8 cellular contexts compared by ENCODE assay signal in the genomic region with DNA sequence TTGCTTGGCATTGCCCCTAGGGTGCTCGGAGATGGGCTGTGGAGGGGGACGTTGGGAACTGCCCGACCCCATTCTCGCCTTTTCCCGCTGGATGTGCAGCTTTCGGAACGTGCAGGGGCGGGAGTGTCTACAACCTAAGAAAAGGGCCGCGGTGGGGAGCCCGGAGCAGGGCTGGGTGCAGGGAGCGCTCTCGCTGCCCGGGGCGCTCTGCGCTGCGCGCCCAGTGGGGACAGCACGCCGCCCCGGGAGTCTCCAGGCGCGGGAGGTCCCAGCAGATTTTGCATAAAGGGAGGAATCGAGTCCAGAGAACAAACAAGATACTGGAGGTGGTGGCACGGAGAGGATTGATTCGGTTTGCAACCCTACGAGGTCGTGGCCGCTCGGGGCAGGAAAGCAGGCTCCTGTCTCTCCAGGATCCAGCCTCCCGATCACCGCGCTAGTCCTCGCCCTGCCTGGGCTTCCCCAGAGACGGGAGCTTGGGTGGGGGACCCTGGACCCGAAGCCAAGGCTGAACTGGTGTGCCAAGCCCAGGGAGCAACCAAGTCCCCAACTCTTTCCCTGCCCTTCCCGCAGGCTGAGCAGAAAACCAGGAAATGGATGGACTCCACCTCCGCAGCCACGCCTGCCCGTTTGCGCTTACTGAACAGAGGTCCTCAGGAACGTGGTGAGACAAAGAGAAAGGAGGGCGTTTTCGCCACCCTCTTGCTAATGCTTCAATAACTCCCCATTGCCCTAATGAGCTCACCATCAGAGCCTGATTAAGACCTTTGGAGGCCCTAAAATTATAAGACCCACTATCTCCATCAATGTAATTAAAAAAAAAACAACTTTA. TPM values are rescaled to one million over a fixed set of nuclear protein-coding genes. Genes with fewer than 3 reads are reported as not detected.
DNase-seq lines count a peak whose midpoint lies in the region; ATAC-seq and TF ChIP-seq lines count a peak whose summit lies in the region.

No MANE protein-coding gene starts in this region.

- 1% methylated on average over 44 of the region's 44 CpGs for WGBS in body of pancreas, 2 donors
- 2 to 4% (median 3%) methylated on average over 37 to 44 of the region's 44 CpGs for WGBS in spleen, 5 donors

- H3K36me3 ChIP-seq in body of pancreas (replicated peaks in 1 of 2; ENCODE audit: insufficient read depth in 1 of 2, low read depth in 2 of 2) (no peaks in the 10 kb centered on the region), spleen (no peaks in the 10 kb centered on the region)

- H3K4me1 ChIP-seq in body of pancreas (peaks cover 21% of the 10 kb centered on the region), spleen (peaks cover 0 to 22% (median 16%) of the 10 kb centered on the region in 6 donors)

- H3K27ac ChIP-seq in body of pancreas (peak overlapping the region in 3 of 4 donors; percentile 60 to 75 (median 65)), spleen (peak overlapping the region in 4 of 8 donors; percentile 24 to 66 (median 48))

- no peak for DNase-seq in T-helper 1 cell
- peak; percentile 82 for DNase-seq in NCI-H2171 (lab: John Stamatoyannopoulos, UW)
- peak; percentile 47 to 65 (median 56) for DNase-seq in body of pancreas
- peak; percentile 76 for DNase-seq in iPS-NIHi7 (ENCODE audit: extremely low spot score)
- no peak for DNase-seq in spleen
- DNase-seq in stimulated activated CD4-positive, alpha-beta T cell treated with anti-CD3 and anti-CD28 coated beads, Interleukin-4, amount 100 ng/mL, for 4 hours = no peak
- no peak for DNase-seq in stimulated activated effector memory CD8-positive, alpha-beta T cell treated with anti-CD3 and anti-CD28 coated beads, Interleukin-12 subunit alpha, Interleukin-12 subunit beta, amount 100 ng/mL, for 72 hours (ENCODE audit: low spot score in 2 of 2)

- peak overlapping the region in 1 of 2 donors; percentile 37 for H3K4me3 ChIP-seq in body of pancreas
- peak overlapping the region; percentile 16 to 69 (median 40) for H3K4me3 ChIP-seq in spleen

- H3K27ac Mint-ChIP-seq in T-helper 1 cell treated with Interleukin-12 subunit alpha and Interleukin-12 subunit beta and Interleukin-4 antibody, amounts not matched to agents 30 μg/mL and 1 μg/mL, for 36 hours = no peak overlapping the region
- no peak overlapping the region for H3K27ac Mint-ChIP-seq in stimulated activated effector memory CD8-positive, alpha-beta T cell treated with anti-CD3 and anti-CD28 coated beads, Interleukin-12 subunit alpha, Interleukin-12 subunit beta, amount 100 ng/mL, for 72 hours

- H3K27me3 ChIP-seq in body of pancreas (no peaks in the 10 kb centered on the region), spleen (replicated peaks in 1 of 7) (peaks cover 0 to 33% (median 12%) of the 10 kb centered on the region in 7 donors)

- H3K4me3 Mint-ChIP-seq in T-helper 1 cell treated with Interleukin-12 subunit alpha and Interleukin-12 subunit beta and Interleukin-4 antibody, amounts not matched to agents 30 μg/mL and 1 μg/mL, for 36 hours = peak overlapping the region; percentile 1
- H3K4me3 Mint-ChIP-seq in stimulated activated effector memory CD8-positive, alpha-beta T cell treated with anti-CD3 and anti-CD28 coated beads, Interleukin-12 subunit alpha, Interleukin-12 subunit beta, amount 100 ng/mL, for 72 hours = no peak overlapping the region

- peak; percentile 82 for ATAC-seq in body of pancreas
- no peak for ATAC-seq in stimulated activated effector memory CD8-positive, alpha-beta T cell treated with anti-CD3 and anti-CD28 coated beads, Interleukin-12 subunit alpha, Interleukin-12 subunit beta, amount 100 ng/mL, for 72 hours

- no peaks in the 10 kb centered on the region for H3K9me3 Mint-ChIP-seq in T-helper 1 cell treated with Interleukin-12 subunit alpha and Interleukin-12 subunit beta and Interleukin-4 antibody, amounts not matched to agents 30 μg/mL and 1 μg/mL, for 36 hours
- peaks cover 2% of the 10 kb centered on the region for H3K9me3 Mint-ChIP-seq in stimulated activated effector memory CD8-positive, alpha-beta T cell treated with anti-CD3 and anti-CD28 coated beads, Interleukin-12 subunit alpha, Interleukin-12 subunit beta, amount 100 ng/mL, for 72 hours

- H3K27me3 Mint-ChIP-seq in T-helper 1 cell treated with Interleukin-12 subunit alpha and Interleukin-12 subunit beta and Interleukin-4 antibody, amounts not matched to agents 30 μg/mL and 1 μg/mL, for 36 hours (ENCODE audit: low read depth) = peaks cover 47% of the 10 kb centered on the region

- TF ChIP-seq CTCF in body of pancreas (IDR thresholded peaks at IDR 0.05) (peak in 2 of 7 experiments; percentile 8 to 10), spleen (IDR thresholded peaks at IDR 0.05 in 8 of 11, conservative IDR thresholded peaks at IDR 0.05 in 3 of 11) (no peak)

- no peaks in the 10 kb centered on the region for H3K4me1 Mint-ChIP-seq in T-helper 1 cell treated with Interleukin-12 subunit alpha and Interleukin-12 subunit beta and Interleukin-4 antibody, amounts not matched to agents 30 μg/mL and 1 μg/mL, for 36 hours (ENCODE audit: low read depth)
- H3K4me1 Mint-ChIP-seq in stimulated activated effector memory CD8-positive, alpha-beta T cell treated with anti-CD3 and anti-CD28 coated beads, Interleukin-12 subunit alpha, Interleukin-12 subunit beta, amount 100 ng/mL, for 72 hours = peaks cover 7% of the 10 kb centered on the region

- intact Hi-C loops in body of pancreas (cut with DNase I) = no loop called here
- intact Hi-C loops in spleen (cut with DNase I; ENCODE audit: low total_unique reads) = no loop called here

- TF ChIP-seq POLR2A in body of pancreas (IDR thresholded peaks at IDR 0.05) (peak; percentile 12 to 63 (median 61)), spleen (IDR thresholded peaks at IDR 0.05) (no peak)

- H3K36me3 Mint-ChIP-seq in T-helper 1 cell treated with Interleukin-12 subunit alpha and Interleukin-12 subunit beta and Interleukin-4 antibody, amounts not matched to agents 30 μg/mL and 1 μg/mL, for 36 hours (ENCODE audit: low read depth) = no peaks in the 10 kb centered on the region
- H3K36me3 Mint-ChIP-seq in stimulated activated effector memory CD8-positive, alpha-beta T cell treated with anti-CD3 and anti-CD28 coated beads, Interleukin-12 subunit alpha, Interleukin-12 subunit beta, amount 100 ng/mL, for 72 hours = no peaks in the 10 kb centered on the region

- H3K9me3 ChIP-seq in body of pancreas (no peaks in the 10 kb centered on the region), spleen (peaks cover 0 to 4% (median 0%) of the 10 kb centered on the region in 8 donors)

RNA-seq across cellular contexts. Expression of a gene that starts 59.7 kb away (rescaled TPM):
- total RNA-seq in body of pancreas = under 1 TPM in 1 of 2 donors, not detected in 1; 0.26 TPM
- total RNA-seq in spleen = 10 to 100 TPM; 12.5 to 29.2 (median 17.3) TPM
- polyA plus RNA-seq in spleen = 1 to 10 TPM in 2 of 3 donors, under 1 TPM in 1; 0.36 to 8.6 (median 6.7) TPM

Comparison
In these comparisons a context has a peak if more than half of its experiments do, and no peak if none do; other contexts are left out.
1. DNase-seq: peak in NCI-H2171 (single experiment), body of pancreas (4 of 4) and iPS-NIHi7 (single experiment); none in T-helper 1 cell (0 of 5), spleen (single experiment), stimulated activated CD4-positive, alpha-beta T cell treated with anti-CD3 and anti-CD28 coated beads, Interleukin-4, amount 100 ng/mL, for 4 hours (0 of 2) and stimulated activated effector memory CD8-positive, alpha-beta T cell treated with anti-CD3 and anti-CD28 coated beads, Interleukin-12 subunit alpha, Interleukin-12 subunit beta, amount 100 ng/mL, for 72 hours (0 of 2).
2. POLR2A ChIP-seq: peak in body of pancreas (3 of 3); none in spleen (0 of 3).
3. RNA of a gene that starts 59.7 kb away (total RNA-seq): 12.5 to 29.2 TPM in spleen; 0.26 TPM in body of pancreas; every median in the first group is over 10 times any median in the second.